1 cellular context compared by ENCODE assay signal in the genomic region with DNA sequence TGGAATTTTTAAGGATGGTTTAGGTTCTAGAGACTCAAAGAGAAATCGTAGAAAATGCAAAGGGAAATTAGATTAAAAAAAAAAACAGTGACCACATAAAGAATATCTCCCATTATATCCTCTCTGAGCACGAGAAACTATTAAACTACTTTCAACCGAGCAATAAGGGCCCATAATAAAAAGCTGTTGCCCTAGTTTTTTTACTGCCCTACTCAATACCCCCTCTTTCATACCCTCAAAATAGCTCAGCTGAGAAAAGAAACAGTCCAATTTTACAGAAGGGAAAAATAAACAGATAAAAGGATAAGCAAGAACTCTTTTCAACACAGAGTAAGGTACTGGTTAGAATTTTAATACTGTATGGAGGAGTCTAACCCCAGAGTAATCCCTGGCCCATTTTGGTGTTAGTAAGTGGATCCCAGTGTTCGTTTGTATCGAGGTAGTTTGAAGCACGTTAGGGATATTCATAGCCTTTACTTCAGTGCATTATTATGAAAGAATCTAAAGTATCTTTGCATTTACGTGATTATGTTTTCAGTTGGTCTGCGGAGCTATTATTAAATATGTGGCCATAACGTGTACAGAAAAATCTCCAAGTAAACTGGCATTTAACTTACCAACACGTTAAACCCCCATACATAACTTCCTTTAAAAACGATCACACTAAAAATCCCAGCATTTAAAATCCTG.
A peak's percentile ranks its signal among the peaks of the same experiment; 100 is the strongest.
TF ChIP-seq lines count a peak whose summit lies in the region.

No MANE protein-coding gene starts in this region.

TF ChIP-seq in K562, 482 proteins besides CTCF, POLR2A, EP300 and RAD21 (continued from another document and continues in another):
- TF ChIP-seq TFE3 (CRISPR knock-in tag; IDR thresholded peaks at IDR 0.05): no peak
- 0 out of 4 replicates have a peak, but pooled peaks of 1 of the 2 experiments have one; percentile 37 for TF ChIP-seq SRF (CRISPR knock-in tag; IDR thresholded peaks at IDR 0.05)
- TF ChIP-seq NCOA6 (IDR thresholded peaks at IDR 0.05): no peak
- peak; percentile 44; the same call in 1 of the 2 replicates for TF ChIP-seq OTX1 (CRISPR knock-in tag; IDR thresholded peaks at IDR 0.05)
- no peak for TF ChIP-seq ASH1L (IDR thresholded peaks at IDR 0.05; ENCODE audit: borderline replicate concordance, low read depth, partially characterized antibody)
- no peak for TF ChIP-seq POLR2H (tag; IDR thresholded peaks at IDR 0.05; ENCODE audit: low read depth)
- TF ChIP-seq BRF1 (IDR thresholded peaks at IDR 0.05; ENCODE audit: borderline replicate concordance, extremely low read depth, insufficient read length): no peak
- TF ChIP-seq ERF (CRISPR knock-in tag; IDR thresholded peaks at IDR 0.05): peak; percentile 77; the same call in 1 of the 2 replicates
- no peak for TF ChIP-seq TAF9B (IDR thresholded peaks at IDR 0.05; ENCODE audit: partially characterized antibody)
- TF ChIP-seq, protein P1, sequence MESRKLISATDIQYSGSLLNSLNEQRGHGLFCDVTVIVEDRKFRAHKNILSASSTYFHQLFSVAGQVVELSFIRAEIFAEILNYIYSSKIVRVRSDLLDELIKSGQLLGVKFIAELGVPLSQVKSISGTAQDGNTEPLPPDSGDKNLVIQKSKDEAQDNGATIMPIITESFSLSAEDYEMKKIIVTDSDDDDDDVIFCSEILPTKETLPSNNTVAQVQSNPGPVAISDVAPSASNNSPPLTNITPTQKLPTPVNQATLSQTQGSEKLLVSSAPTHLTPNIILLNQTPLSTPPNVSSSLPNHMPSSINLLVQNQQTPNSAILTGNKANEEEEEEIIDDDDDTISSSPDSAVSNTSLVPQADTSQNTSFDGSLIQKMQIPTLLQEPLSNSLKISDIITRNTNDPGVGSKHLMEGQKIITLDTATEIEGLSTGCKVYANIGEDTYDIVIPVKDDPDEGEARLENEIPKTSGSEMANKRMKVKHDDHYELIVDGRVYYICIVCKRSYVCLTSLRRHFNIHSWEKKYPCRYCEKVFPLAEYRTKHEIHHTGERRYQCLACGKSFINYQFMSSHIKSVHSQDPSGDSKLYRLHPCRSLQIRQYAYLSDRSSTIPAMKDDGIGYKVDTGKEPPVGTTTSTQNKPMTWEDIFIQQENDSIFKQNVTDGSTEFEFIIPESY (CRISPR knock-in tag; IDR thresholded peaks at IDR 0.05): no peak
- no peak for TF ChIP-seq ZNF274 (IDR thresholded peaks at IDR 0.05; ENCODE audit: borderline replicate concordance, low read depth, low read length)
- no peak for TF ChIP-seq ZNF668 (CRISPR knock-in tag; IDR thresholded peaks at IDR 0.05)
- TF ChIP-seq SP2 (IDR thresholded peaks at IDR 0.05; ENCODE audit: extremely low read depth, low read depth, low read length, poor library complexity, severe bottlenecking): no peak
- TF ChIP-seq NFRKB (IDR thresholded peaks at IDR 0.05; ENCODE audit: low read depth): no peak
- no peak for TF ChIP-seq RBM34 (IDR thresholded peaks at IDR 0.05; ENCODE audit: borderline replicate concordance, insufficient read depth, low read length)
- TF ChIP-seq MTA2 (IDR thresholded peaks at IDR 0.05; ENCODE audit: low read depth): no peak
- 0 out of 2 replicates have a peak, but pooled peaks have one; percentile 51 for TF ChIP-seq ZNF347 (CRISPR knock-in tag; IDR thresholded peaks at IDR 0.05; ENCODE audit: low read depth)
- TF ChIP-seq E2F3 (CRISPR knock-in tag; IDR thresholded peaks at IDR 0.05): no peak
- TF ChIP-seq CBFB (CRISPR knock-in tag; IDR thresholded peaks at IDR 0.05): no peak
- no peak for TF ChIP-seq CC2D1A (IDR thresholded peaks at IDR 0.05)
- TF ChIP-seq CSDE1 (IDR thresholded peaks at IDR 0.05): 0 out of 4 replicates have a peak, but pooled peaks of 1 of the 2 experiments have one; percentile 49
- TF ChIP-seq COPS2 (conservative IDR thresholded peaks at IDR 0.05): no peak
- TF ChIP-seq TAF15 (IDR thresholded peaks at IDR 0.05; ENCODE audit: low read depth, low read length): no peak
- TF ChIP-seq, protein P2, sequence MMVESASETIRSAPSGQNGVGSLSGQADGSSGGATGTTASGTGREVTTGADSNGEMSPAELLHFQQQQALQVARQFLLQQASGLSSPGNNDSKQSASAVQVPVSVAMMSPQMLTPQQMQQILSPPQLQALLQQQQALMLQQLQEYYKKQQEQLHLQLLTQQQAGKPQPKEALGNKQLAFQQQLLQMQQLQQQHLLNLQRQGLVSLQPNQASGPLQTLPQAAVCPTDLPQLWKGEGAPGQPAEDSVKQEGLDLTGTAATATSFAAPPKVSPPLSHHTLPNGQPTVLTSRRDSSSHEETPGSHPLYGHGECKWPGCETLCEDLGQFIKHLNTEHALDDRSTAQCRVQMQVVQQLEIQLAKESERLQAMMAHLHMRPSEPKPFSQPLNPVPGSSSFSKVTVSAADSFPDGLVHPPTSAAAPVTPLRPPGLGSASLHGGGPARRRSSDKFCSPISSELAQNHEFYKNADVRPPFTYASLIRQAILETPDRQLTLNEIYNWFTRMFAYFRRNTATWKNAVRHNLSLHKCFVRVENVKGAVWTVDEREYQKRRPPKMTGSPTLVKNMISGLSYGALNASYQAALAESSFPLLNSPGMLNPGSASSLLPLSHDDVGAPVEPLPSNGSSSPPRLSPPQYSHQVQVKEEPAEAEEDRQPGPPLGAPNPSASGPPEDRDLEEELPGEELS (CRISPR knock-in tag; IDR thresholded peaks at IDR 0.05; ENCODE audit: borderline replicate concordance): no peak
- no peak for TF ChIP-seq BACH1 (tag; IDR thresholded peaks at IDR 0.05)
- no peak for TF ChIP-seq MCM7 (IDR thresholded peaks at IDR 0.05)
- TF ChIP-seq ILF3 (IDR thresholded peaks at IDR 0.05; ENCODE audit: borderline replicate concordance): peak; percentile 48; the same call in 1 of the 2 replicates
- TF ChIP-seq POLR2AphosphoS5 (IDR thresholded peaks at IDR 0.05; ENCODE audit: control insufficient read depth, insufficient read depth, low read depth, low read length): peak; percentile 50
- TF ChIP-seq FOXP1 (CRISPR knock-in tag; IDR thresholded peaks at IDR 0.05): no peak
- TF ChIP-seq ZNF263 (CRISPR knock-in tag; IDR thresholded peaks at IDR 0.05; ENCODE audit: borderline replicate concordance): no peak
- TF ChIP-seq BRD9 (IDR thresholded peaks at IDR 0.05; ENCODE audit: low read depth, partially characterized antibody): no peak
- no peak for TF ChIP-seq HOMEZ (CRISPR knock-in tag; IDR thresholded peaks at IDR 0.05)
- no peak for TF ChIP-seq PURB (CRISPR knock-in tag; IDR thresholded peaks at IDR 0.05; ENCODE audit: low read depth)
- TF ChIP-seq, protein P3, sequence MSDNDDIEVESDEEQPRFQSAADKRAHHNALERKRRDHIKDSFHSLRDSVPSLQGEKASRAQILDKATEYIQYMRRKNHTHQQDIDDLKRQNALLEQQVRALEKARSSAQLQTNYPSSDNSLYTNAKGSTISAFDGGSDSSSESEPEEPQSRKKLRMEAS (CRISPR knock-in tag; IDR thresholded peaks at IDR 0.05): no peak
- TF ChIP-seq, protein P4, sequence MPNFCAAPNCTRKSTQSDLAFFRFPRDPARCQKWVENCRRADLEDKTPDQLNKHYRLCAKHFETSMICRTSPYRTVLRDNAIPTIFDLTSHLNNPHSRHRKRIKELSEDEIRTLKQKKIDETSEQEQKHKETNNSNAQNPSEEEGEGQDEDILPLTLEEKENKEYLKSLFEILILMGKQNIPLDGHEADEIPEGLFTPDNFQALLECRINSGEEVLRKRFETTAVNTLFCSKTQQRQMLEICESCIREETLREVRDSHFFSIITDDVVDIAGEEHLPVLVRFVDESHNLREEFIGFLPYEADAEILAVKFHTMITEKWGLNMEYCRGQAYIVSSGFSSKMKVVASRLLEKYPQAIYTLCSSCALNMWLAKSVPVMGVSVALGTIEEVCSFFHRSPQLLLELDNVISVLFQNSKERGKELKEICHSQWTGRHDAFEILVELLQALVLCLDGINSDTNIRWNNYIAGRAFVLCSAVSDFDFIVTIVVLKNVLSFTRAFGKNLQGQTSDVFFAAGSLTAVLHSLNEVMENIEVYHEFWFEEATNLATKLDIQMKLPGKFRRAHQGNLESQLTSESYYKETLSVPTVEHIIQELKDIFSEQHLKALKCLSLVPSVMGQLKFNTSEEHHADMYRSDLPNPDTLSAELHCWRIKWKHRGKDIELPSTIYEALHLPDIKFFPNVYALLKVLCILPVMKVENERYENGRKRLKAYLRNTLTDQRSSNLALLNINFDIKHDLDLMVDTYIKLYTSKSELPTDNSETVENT (CRISPR knock-in tag; IDR thresholded peaks at IDR 0.05): no peak
- TF ChIP-seq ELF4 (CRISPR knock-in tag; IDR thresholded peaks at IDR 0.05): peak; percentile 62; the same call in 1 of the 2 replicates
- TF ChIP-seq KHSRP (IDR thresholded peaks at IDR 0.05): 0 out of 2 replicates have a peak, but pooled peaks have one; percentile 5
- peak; percentile 64 for TF ChIP-seq POLR2B (IDR thresholded peaks at IDR 0.05; ENCODE audit: low read depth, partially characterized antibody)
- TF ChIP-seq, protein P5, sequence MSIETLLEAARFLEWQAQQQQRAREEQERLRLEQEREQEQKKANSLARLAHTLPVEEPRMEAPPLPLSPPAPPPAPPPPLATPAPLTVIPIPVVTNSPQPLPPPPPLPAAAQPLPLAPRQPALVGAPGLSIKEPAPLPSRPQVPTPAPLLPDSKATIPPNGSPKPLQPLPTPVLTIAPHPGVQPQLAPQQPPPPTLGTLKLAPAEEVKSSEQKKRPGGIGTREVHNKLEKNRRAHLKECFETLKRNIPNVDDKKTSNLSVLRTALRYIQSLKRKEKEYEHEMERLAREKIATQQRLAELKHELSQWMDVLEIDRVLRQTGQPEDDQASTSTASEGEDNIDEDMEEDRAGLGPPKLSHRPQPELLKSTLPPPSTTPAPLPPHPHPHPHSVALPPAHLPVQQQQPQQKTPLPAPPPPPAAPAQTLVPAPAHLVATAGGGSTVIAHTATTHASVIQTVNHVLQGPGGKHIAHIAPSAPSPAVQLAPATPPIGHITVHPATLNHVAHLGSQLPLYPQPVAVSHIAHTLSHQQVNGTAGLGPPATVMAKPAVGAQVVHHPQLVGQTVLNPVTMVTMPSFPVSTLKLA (conservative IDR thresholded peaks at IDR 0.05): no peak
- TF ChIP-seq, protein P6, sequence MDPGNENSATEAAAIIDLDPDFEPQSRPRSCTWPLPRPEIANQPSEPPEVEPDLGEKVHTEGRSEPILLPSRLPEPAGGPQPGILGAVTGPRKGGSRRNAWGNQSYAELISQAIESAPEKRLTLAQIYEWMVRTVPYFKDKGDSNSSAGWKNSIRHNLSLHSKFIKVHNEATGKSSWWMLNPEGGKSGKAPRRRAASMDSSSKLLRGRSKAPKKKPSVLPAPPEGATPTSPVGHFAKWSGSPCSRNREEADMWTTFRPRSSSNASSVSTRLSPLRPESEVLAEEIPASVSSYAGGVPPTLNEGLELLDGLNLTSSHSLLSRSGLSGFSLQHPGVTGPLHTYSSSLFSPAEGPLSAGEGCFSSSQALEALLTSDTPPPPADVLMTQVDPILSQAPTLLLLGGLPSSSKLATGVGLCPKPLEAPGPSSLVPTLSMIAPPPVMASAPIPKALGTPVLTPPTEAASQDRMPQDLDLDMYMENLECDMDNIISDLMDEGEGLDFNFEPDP (CRISPR knock-in tag; IDR thresholded peaks at IDR 0.05): peak; percentile 73; the same call in 1 of the 2 replicates
- peak in 1 of 2 experiments; percentile 45; a peak in 1 of 4 replicates for TF ChIP-seq BCLAF1 (IDR thresholded peaks at IDR 0.05; ENCODE audit: borderline replicate concordance in 1 of 2, control insufficient read depth in 1 of 2, low read depth in 2 of 2, low read length in 1 of 2)
- TF ChIP-seq NFXL1 (CRISPR knock-in tag; IDR thresholded peaks at IDR 0.05): peak; percentile 71; the same call in 1 of the 2 replicates
- TF ChIP-seq ZNF75A (CRISPR knock-in tag; IDR thresholded peaks at IDR 0.05): no peak
